ENCODE assay signal across 9 cellular contexts in genomic region chr22:46087816-46088277, GRCh38.
DNase-seq lines count a peak whose midpoint lies in the region; ATAC-seq, FAIRE-seq and TF ChIP-seq lines count a peak whose summit lies in the region.
"Had no signal": no experiment of that assay in that cellular context is flagged by ENCODE, and none has a peak within 500 bp of the region (broad histone marks: within the 10 kb centered on the region; RNA-seq: fewer than 3 reads in every experiment).

No MANE protein-coding gene starts in this region.

- no peak overlapping the region for H3K4me3 ChIP-seq in SJCRH30
- no peak overlapping the region for H3K4me3 ChIP-seq in fibroblast of pulmonary artery (replicated peaks; ENCODE audit: low read depth, low read length)
- peak overlapping the region in 2 of 4 donors; percentile 4 to 32 for H3K4me3 ChIP-seq in pancreas

- H3K27me3 ChIP-seq in SJCRH30, result no peaks in the 10 kb centered on the region
- no peaks in the 10 kb centered on the region for H3K27me3 ChIP-seq in pancreas

- TF ChIP-seq CTCF in fibroblast of pulmonary artery (IDR thresholded peaks at IDR 0.05; ENCODE audit: low read length, missing control alignments), result no peak
- TF ChIP-seq CTCF in pancreas (IDR thresholded peaks at IDR 0.05), result no peak
- no peak for TF ChIP-seq CTCF in GM20000 (IDR thresholded peaks at IDR 0.05; ENCODE audit: extremely low read depth, missing control alignments)

- H3K27ac ChIP-seq in SJCRH30 (no peak overlapping the region), pancreas (peak overlapping the region; percentile 69 to 97 (median 86))

- no peak overlapping the region for H3K27ac Mint-ChIP-seq in activated naive CD4-positive, alpha-beta T cell treated with anti-CD3 and anti-CD28 coated beads, Interleukin-2, amount 50 U/mL, for 72 hours

- H3K36me3 Mint-ChIP-seq in activated naive CD4-positive, alpha-beta T cell treated with anti-CD3 and anti-CD28 coated beads, Interleukin-2, amount 50 U/mL, for 72 hours, result no peaks in the 10 kb centered on the region

- intact Hi-C loops in pancreas (cut with DNase I), result no loop called here

- no peaks in the 10 kb centered on the region for H3K9me3 Mint-ChIP-seq in activated naive CD4-positive, alpha-beta T cell treated with anti-CD3 and anti-CD28 coated beads, Interleukin-2, amount 50 U/mL, for 72 hours

- H3K36me3 ChIP-seq in SJCRH30 (peaks cover 88% of the 10 kb centered on the region), pancreas (peaks cover 0 to 21% (median 19%) of the 10 kb centered on the region in 3 donors)

- H3K9me3 ChIP-seq in SJCRH30 (replicated peaks) (no peaks in the 10 kb centered on the region), pancreas (no peaks in the 10 kb centered on the region)

- peak; percentile 63 to 70 (median 70) for ATAC-seq in pancreas
- no peak for ATAC-seq in HG02884 (IDR thresholded peaks at IDR 0.05; ENCODE audit: unreplicated experiment)
- no peak for ATAC-seq in activated naive CD4-positive, alpha-beta T cell treated with anti-CD3 and anti-CD28 coated beads, Interleukin-2, amount 50 U/mL, for 72 hours

- 7 to 13% methylated on average over 21 to 22 of the region's 22 CpGs for WGBS in pancreas, 2 donors

- no peak for FAIRE-seq in pancreas (lab: Jason Lieb, UNC)
- FAIRE-seq: bronchial epithelial cell had no signal

- no peaks in the 10 kb centered on the region; the same call in 1 of the 2 replicates for H3K4me1 ChIP-seq in SJCRH30
- peaks cover 82 to 85% (median 84%) of the 10 kb centered on the region in 3 donors for H3K4me1 ChIP-seq in pancreas

- DNase-seq in DMS 273 treated with DMSO at 0.1 percent for 48 hours (lab: John Stamatoyannopoulos, UW), result peak; percentile 71
- peak; percentile 58 to 59 for DNase-seq in SJCRH30
- peak; percentile 91 for DNase-seq in fibroblast of pulmonary artery (ENCODE audit: low read depth)
- DNase-seq in pancreas, result peak; percentile 91 to 97 (median 93)
- no peak for DNase-seq in GM20000 (ENCODE audit: low spot score)
- no peak for DNase-seq in stimulated activated CD4-positive, alpha-beta T cell treated with anti-CD3 and anti-CD28 coated beads, Interleukin-2, amount 100 ng/mL, for 48 hours
- DNase-seq in activated naive CD4-positive, alpha-beta T cell treated with anti-CD3 and anti-CD28 coated beads, Interleukin-2, amount 50 U/mL, for 72 hours (ENCODE audit: low spot score in 2 of 2), result no peak

Comparison
In these comparisons a context has a peak if more than half of its experiments do, and no peak if none do; other contexts are left out.
1. DNase-seq: peak in DMS 273 treated with DMSO at 0.1 percent for 48 hours (single experiment), SJCRH30 (2 of 2), fibroblast of pulmonary artery (single experiment) and pancreas (6 of 6); none in GM20000 (single experiment), stimulated activated CD4-positive, alpha-beta T cell treated with anti-CD3 and anti-CD28 coated beads, Interleukin-2, amount 100 ng/mL, for 48 hours (0 of 2) and activated naive CD4-positive, alpha-beta T cell treated with anti-CD3 and anti-CD28 coated beads, Interleukin-2, amount 50 U/mL, for 72 hours (0 of 2).
2. ATAC-seq: peak in pancreas (4 of 4); none in HG02884 (single experiment) and activated naive CD4-positive, alpha-beta T cell treated with anti-CD3 and anti-CD28 coated beads, Interleukin-2, amount 50 U/mL, for 72 hours (0 of 2).